ENCODE assay signal across 17 cellular contexts in genomic region chr13:46775385-46776065, GRCh38. TPM values are rescaled to one million over a fixed set of nuclear protein-coding genes. Genes with fewer than 3 reads are reported as not detected.
DNase-seq lines count a peak whose midpoint lies in the region; FAIRE-seq and TF ChIP-seq lines count a peak whose summit lies in the region.
"Had no signal": no experiment of that assay in that cellular context is flagged by ENCODE, and none has a peak within 500 bp of the region (broad histone marks: within the 10 kb centered on the region; RNA-seq: fewer than 3 reads in every experiment).

No MANE protein-coding gene starts in this region.

- H3K4me3 ChIP-seq in BE2C (ENCODE audit: low read depth, low read length) (no peak overlapping the region), H1 (ENCODE audit: extremely low read depth in 1 of 4, insufficient read depth in 2 of 4, low read depth in 3 of 4, low read length in 4 of 4) (no peak overlapping the region), vagina (no peak overlapping the region)
- H3K4me3 ChIP-seq: A549, BLaER1, K562 had no signal

- H3K4me1 ChIP-seq in BE2C (peaks cover 3% of the 10 kb centered on the region; the same call in 1 of the 2 replicates), H1 (replicated peaks in 1 of 4; ENCODE audit: control insufficient read depth in 3 of 4, insufficient read depth in 4 of 4, low read length in 3 of 4) (no peaks in the 10 kb centered on the region), vagina (peaks cover 10% of the 10 kb centered on the region)
- H3K4me1 ChIP-seq: A549, BLaER1 had no signal

- H3K4ac ChIP-seq in H1 (replicated peaks; ENCODE audit: insufficient read length, low read depth, low read length), result no peak overlapping the region

- peak; percentile 28 for FAIRE-seq in H1 (lab: Jason Lieb, UNC)
- FAIRE-seq: A549, K562 had no signal

- H3K56ac ChIP-seq in H1 (replicated peaks; ENCODE audit: insufficient read length, low read depth, low read length), result no peak overlapping the region

- H3K79me2 ChIP-seq in H1 (ENCODE audit: control insufficient read depth in 1 of 2, insufficient read depth in 2 of 2, low read length in 2 of 2), result no peaks in the 10 kb centered on the region

- TF ChIP-seq RAD21 in H1 (IDR thresholded peaks at IDR 0.05 in 1 of 2, conservative IDR thresholded peaks at IDR 0.05 in 1 of 2; ENCODE audit: low read depth in 2 of 2, low read length in 2 of 2), result no peak

- DNase-seq in BE2C, result peak; percentile 19
- DNase-seq in NCI-H82 (lab: John Stamatoyannopoulos, UW), result peak; percentile 81
- DNase-seq in H1 (ENCODE audit: low read depth in 1 of 2, low spot score in 2 of 2), result no peak
- peak; percentile 21 for DNase-seq in pons (ENCODE audit: low spot score)
- DNase-seq in NCI-H2171 (lab: John Stamatoyannopoulos, UW), result no peak
- no peak for DNase-seq in vagina (ENCODE audit: extremely low spot score in 2 of 2)
- no peak for DNase-seq in activated naive CD4-positive, alpha-beta T cell treated with Interleukin-2 at 50 U/mL for 16 hours
- DNase-seq: Calu3; CD4-positive, alpha-beta memory T cell; GF-D8; GOT3; NCI-H1092 treated with DMSO at 0.1 percent for 48 hours; NCI-H2081; SHP77 treated with DMSO at 0.1 percent for 48 hours had no signal

- no peaks in the 10 kb centered on the region for H3K79me1 ChIP-seq in H1 (ENCODE audit: low read depth, low read length)

- no peak overlapping the region for H3K9ac ChIP-seq in H1 (replicated peaks in 1 of 4; ENCODE audit: extremely low read depth in 1 of 4, low read depth in 3 of 4, low read length in 3 of 4)
- H3K9ac ChIP-seq: BLaER1 had no signal

- H3K18ac ChIP-seq in H1 (ENCODE audit: extremely low read depth, low read length), result no peak overlapping the region

- no peak overlapping the region for H4K91ac ChIP-seq in H1 (replicated peaks; ENCODE audit: insufficient read length, low read length)

- no peaks in the 10 kb centered on the region for H3K27me3 ChIP-seq in BE2C
- no peaks in the 10 kb centered on the region for H3K27me3 ChIP-seq in H1 (replicated peaks in 1 of 4; ENCODE audit: control insufficient read depth in 3 of 4, extremely low read depth in 1 of 4, insufficient read depth in 3 of 4, low read length in 3 of 4)
- H3K27me3 ChIP-seq in vagina, result no peaks in the 10 kb centered on the region
- H3K27me3 ChIP-seq: BLaER1 had no signal

- H3K4me2 ChIP-seq in H1 (ENCODE audit: insufficient read depth in 1 of 2, low read depth in 2 of 2, low read length in 2 of 2), result no peak overlapping the region
- H3K4me2 ChIP-seq: A549, BLaER1 had no signal

- POLR2A ChIA-PET in H1 (lab: Charles Lee; ENCODE audit: partially characterized antibody), result interaction anchor here (1.8 kb wide), 1 partner anchor 10 kb away, joined by 5 read pairs; no protein-coding TSS in a partner anchor

- no peak overlapping the region for H2AK5ac ChIP-seq in H1 (ENCODE audit: low read depth, low read length)

- H4K5ac ChIP-seq in H1 (ENCODE audit: insufficient read length, low read depth, low read length), result no peak overlapping the region

- no peak overlapping the region for H4K8ac ChIP-seq in H1 (ENCODE audit: extremely low read depth, insufficient read depth, low read length)

- 91% methylated on average over 6 of the region's 6 CpGs; no CpG with 5 or more reads in 1 of the 2 experiments for WGBS in H1 (ENCODE audit: extremely low coverage in 1 of 2, insufficient coverage in 1 of 2, insufficient read length in 1 of 2, insufficient replicate concordance in 2 of 2, low coverage in 1 of 2, low lambda C conversion rate in 2 of 2, missing lambda C conversion rate in 1 of 2), 2 experiments

- TF ChIP-seq CTCF in BE2C (IDR thresholded peaks at IDR 0.05; ENCODE audit: low read depth, low read length) (no peak), H1 (IDR thresholded peaks at IDR 0.05; ENCODE audit: control extremely low read depth in 1 of 3, insufficient read depth in 1 of 3, low read depth in 1 of 3, low read length in 3 of 3) (no peak), vagina (IDR thresholded peaks at IDR 0.05) (no peak)

- no peak overlapping the region for H2BK12ac ChIP-seq in H1 (ENCODE audit: low read depth, low read length)

- H3K23ac ChIP-seq in H1 (ENCODE audit: insufficient read length), result no peak overlapping the region

- CTCF ChIA-PET in H1 (lab: Charles Lee; ENCODE audit: partially characterized antibody), result interaction anchor here (0.8 to 1.5 kb wide), 5 partner anchors 11 to 281 kb away, joined by 3 to 5 read pairs (median 3); no protein-coding TSS in a partner anchor

- H3K27ac ChIP-seq in H1 (ENCODE audit: low read depth, low read length), result no peak overlapping the region
- H3K27ac ChIP-seq in vagina, result no peak overlapping the region
- H3K27ac ChIP-seq: A549, BLaER1 had no signal

- H3K14ac ChIP-seq in H1 (ENCODE audit: insufficient read length), result no peak overlapping the region

- peaks cover 0 to 2% of the 10 kb centered on the region in 2 experiments for H4K20me1 ChIP-seq in H1 (replicated peaks in 1 of 2; ENCODE audit: control insufficient read depth in 1 of 2, insufficient read depth in 2 of 2, low read length in 2 of 2)
- H4K20me1 ChIP-seq: BLaER1 had no signal

- H2BK15ac ChIP-seq in H1 (ENCODE audit: low read length), result no peak overlapping the region

- intact Hi-C loops in vagina (cut with DNase I), result no loop called here

- H2BK120ac ChIP-seq in H1 (replicated peaks; ENCODE audit: low read depth, low read length), result no peak overlapping the region

- no peak for TF ChIP-seq EP300 in H1 (IDR thresholded peaks at IDR 0.05; ENCODE audit: borderline replicate concordance in 1 of 2, low read depth in 2 of 2, low read length in 2 of 2)

- no peak overlapping the region for H2BK20ac ChIP-seq in H1 (ENCODE audit: low read length)

- no peaks in the 10 kb centered on the region for H3K9me3 ChIP-seq in BE2C
- no peaks in the 10 kb centered on the region for H3K9me3 ChIP-seq in H1 (ENCODE audit: insufficient read depth in 2 of 2, low read depth in 1 of 2, low read length in 1 of 2)
- no peaks in the 10 kb centered on the region for H3K9me3 ChIP-seq in vagina
- H3K9me3 ChIP-seq: A549, BLaER1 had no signal

- TF ChIP-seq POLR2A in H1 (IDR thresholded peaks at IDR 0.05; ENCODE audit: control extremely low read depth in 1 of 2, low read depth in 2 of 2, low read length in 2 of 2) (no peak), vagina (IDR thresholded peaks at IDR 0.05) (no peak)

- H2AFZ ChIP-seq in H1 (ENCODE audit: low read length), result no peak overlapping the region

- H3K36me3 ChIP-seq in BE2C, result peaks cover 80% of the 10 kb centered on the region
- peaks cover 0 to 33% (median 4%) of the 10 kb centered on the region in 4 experiments; a peak in 4 of 8 replicates for H3K36me3 ChIP-seq in H1 (ENCODE audit: control insufficient read depth in 2 of 4, insufficient read depth in 4 of 4, low read length in 3 of 4)
- peaks cover 3 to 39% of the 10 kb centered on the region in 2 donors for H3K36me3 ChIP-seq in vagina

- no peak overlapping the region for H2BK5ac ChIP-seq in H1 (ENCODE audit: low read depth, low read length)

- H3K23me2 ChIP-seq in H1 (ENCODE audit: low read depth, low read length), result no peaks in the 10 kb centered on the region

TF ChIP-seq in H1, 55 proteins besides CTCF, POLR2A, EP300 and RAD21 (continues in another document):
- TF ChIP-seq BACH1 (IDR thresholded peaks at IDR 0.05; ENCODE audit: low read length), result no peak
- no peak for TF ChIP-seq SP1 (IDR thresholded peaks at IDR 0.05; ENCODE audit: low read depth, low read length)
- TF ChIP-seq CTBP2 (IDR thresholded peaks at IDR 0.05; ENCODE audit: borderline replicate concordance, insufficient read depth, insufficient read length, low read length), result no peak
- TF ChIP-seq CREB1 (IDR thresholded peaks at IDR 0.05), result no peak
- no peak for TF ChIP-seq KDM1A (IDR thresholded peaks at IDR 0.05; ENCODE audit: borderline replicate concordance, low read length)
- no peak for TF ChIP-seq ATF2 (IDR thresholded peaks at IDR 0.05; ENCODE audit: low read length)
- TF ChIP-seq RNF2 (IDR thresholded peaks at IDR 0.05; ENCODE audit: borderline replicate concordance, low read depth, low read length, missing control alignments, poor library complexity, severe bottlenecking), result no peak
- TF ChIP-seq ZNF274 (IDR thresholded peaks at IDR 0.05; ENCODE audit: borderline replicate concordance, extremely low read depth, low read length), result no peak
- TF ChIP-seq SIN3A (conservative IDR thresholded peaks at IDR 0.05 in 1 of 2, IDR thresholded peaks at IDR 0.05 in 1 of 2; ENCODE audit: low read depth in 1 of 2, low read length in 2 of 2), result no peak
- no peak for TF ChIP-seq TAF7 (optimal IDR thresholded peaks at IDR 0.05; ENCODE audit: borderline replicate concordance, low read depth, low read length)
- no peak for TF ChIP-seq PHF8 (conservative IDR thresholded peaks at IDR 0.05; ENCODE audit: low read depth, low read length)
- TF ChIP-seq EGR1 (IDR thresholded peaks at IDR 0.05; ENCODE audit: borderline replicate concordance, low read depth, low read length), result no peak
- no peak for TF ChIP-seq SUZ12 (IDR thresholded peaks at IDR 0.05; ENCODE audit: low read length)
- no peak for TF ChIP-seq TAF1 (IDR thresholded peaks at IDR 0.05; ENCODE audit: low read depth, low read length)
- TF ChIP-seq FOSL1 (IDR thresholded peaks at IDR 0.05; ENCODE audit: insufficient read depth, low read depth, low read length), result no peak

RNA-seq across cellular contexts. Expression of gene ESD, which starts 21.4 kb away (rescaled TPM):
- 101 TPM for polyA plus RNA-seq in BE2C (2012; ENCODE audit: insufficient read depth, insufficient read length, low read depth)
- total RNA-seq in H1 (2021; fragmentation: NEBNext Ultra II Directional; extraction: Animal tissue kit (Norgen Biotek cat#: 25700)), result 55.8 and 56.0 TPM in 2 replicates
- polyA plus RNA-seq in H1 (2011; rRNA removed), result 20.1 and 40.3 TPM in 2 replicates
- 33.7 TPM for polyA plus RNA-seq in H1 (2011; cell fraction: cytosol; rRNA removed)
- 15.1 TPM for polyA plus RNA-seq in H1 (2011; cell fraction: nucleus; rRNA removed)
- 47.1 to 87.9 TPM (median 54.7 TPM) in 4 replicates for polyA plus RNA-seq in H1 (2012, experiment 1 of 2)
- 19.3 TPM for polyA plus RNA-seq in H1 (2012, experiment 2 of 2)
- polyA plus RNA-seq in H1 (2013, experiment 1 of 2), result 49.7 TPM
- polyA plus RNA-seq in H1 (2013, experiment 2 of 2), result 48.5 TPM
- 30.8 and 40.8 TPM in 2 replicates for polyA minus RNA-seq in H1 (2011; rRNA and poly(A)+ RNA removed)
- polyA minus RNA-seq in H1 (2011; cell fraction: cytosol; rRNA and poly(A)+ RNA removed), result 15.3 TPM
- 24.0 TPM for polyA minus RNA-seq in H1 (2011; cell fraction: nucleus; rRNA and poly(A)+ RNA removed)
- total RNA-seq in vagina, result 107 TPM

Comparison
In these comparisons a context has a peak if more than half of its experiments do, and no peak if none do; other contexts are left out.
1. DNase-seq: peak in BE2C (single experiment), NCI-H82 (single experiment) and pons (single experiment); none in H1 (0 of 2), NCI-H2171 (single experiment), vagina (0 of 2) and activated naive CD4-positive, alpha-beta T cell treated with Interleukin-2 at 50 U/mL for 16 hours (single experiment).